13 cellular contexts compared by ENCODE assay signal in genomic region chr3:157360044-157360443, GRCh38.
DNase-seq lines count a peak whose midpoint lies in the region; ATAC-seq and TF ChIP-seq lines count a peak whose summit lies in the region.
"Had no signal": no experiment of that assay in that cellular context is flagged by ENCODE, and none has a peak within 500 bp of the region (broad histone marks: within the 10 kb centered on the region; RNA-seq: fewer than 3 reads in every experiment).

No MANE protein-coding gene starts in this region.

- intact Hi-C loops in activated T-helper 1 cell treated with anti-CD3 and anti-CD28 coated beads, Interleukin-12 subunit alpha, Interleukin-12 subunit beta, Interleukin-2, Interleukin-4 antibody, amounts not matched to agents 30 ng/mL and 10 ng/mL and 1 ng/mL, durations not matched to agents 14 hours and 24 hours and 36 hours (cut with micrococcal nuclease) = no loop called here

- H3K27ac ChIP-seq in AG04450 (ENCODE audit: low read depth, low read length) (no peak overlapping the region), brain microvascular endothelial cell (peak overlapping the region; percentile 54)

- no peak overlapping the region for H3K27ac Mint-ChIP-seq in activated T-helper 1 cell treated with anti-CD3 and anti-CD28 coated beads, Interleukin-12 subunit alpha, Interleukin-12 subunit beta, Interleukin-2, Interleukin-4 antibody, amounts not matched to agents 30 ng/mL and 10 ng/mL and 1 ng/mL, durations not matched to agents 14 hours and 24 hours and 36 hours
- H3K27ac Mint-ChIP-seq: activated CD4-positive, alpha-beta T cell treated with anti-CD3 and anti-CD28 coated beads, Interleukin-2, amount 10 ng/mL, durations not matched to agents 24 days and 14 days; activated naive CD4-positive, alpha-beta T cell treated with anti-CD3 and anti-CD28 coated beads, Interleukin-2, amount 50 U/mL, for 24 hours; stimulated activated naive CD8-positive, alpha-beta T cell treated with anti-CD3 and anti-CD28 coated beads, Interleukin-15, Interleukin-2, amounts not matched to agents 100 ng/mL and 50 ng/mL, for 24 hours had no signal

- no peak overlapping the region for H3K4me3 Mint-ChIP-seq in activated T-helper 1 cell treated with anti-CD3 and anti-CD28 coated beads, Interleukin-12 subunit alpha, Interleukin-12 subunit beta, Interleukin-2, Interleukin-4 antibody, amounts not matched to agents 30 ng/mL and 10 ng/mL and 1 ng/mL, durations not matched to agents 14 hours and 24 hours and 36 hours
- H3K4me3 Mint-ChIP-seq: activated CD4-positive, alpha-beta T cell treated with anti-CD3 and anti-CD28 coated beads, Interleukin-2, amount 10 ng/mL, durations not matched to agents 24 days and 14 days; activated naive CD4-positive, alpha-beta T cell treated with anti-CD3 and anti-CD28 coated beads, Interleukin-2, amount 50 U/mL, for 24 hours; neural crest cell; stimulated activated naive CD8-positive, alpha-beta T cell treated with anti-CD3 and anti-CD28 coated beads, Interleukin-15, Interleukin-2, amounts not matched to agents 100 ng/mL and 50 ng/mL, for 24 hours had no signal

- no peak for TF ChIP-seq CTCF in AG04450 (IDR thresholded peaks at IDR 0.05; ENCODE audit: low read depth, low read length)
- no peak for TF ChIP-seq CTCF in brain microvascular endothelial cell (IDR thresholded peaks at IDR 0.05; ENCODE audit: low read depth, low read length, missing control alignments)

- CTCF ChIA-PET in AG04450 (lab: Charles Lee) = no interaction called here

- no peaks in the 10 kb centered on the region for H3K36me3 ChIP-seq in brain microvascular endothelial cell (replicated peaks)

- no peaks in the 10 kb centered on the region for H3K27me3 ChIP-seq in AG04450 (ENCODE audit: control insufficient read depth, insufficient read depth, low read length)
- H3K27me3 ChIP-seq in brain microvascular endothelial cell (replicated peaks) = no peaks in the 10 kb centered on the region

- H3K4me3 ChIP-seq in AG04450 (ENCODE audit: low read depth, low read length) (no peak overlapping the region), brain microvascular endothelial cell (ENCODE audit: low read depth, low read length) (no peak overlapping the region)

- H3K9me3 ChIP-seq in AG04450 (ENCODE audit: control insufficient read depth, insufficient read depth, low read length) = no peaks in the 10 kb centered on the region

- no peaks in the 10 kb centered on the region for H3K9me3 Mint-ChIP-seq in activated T-helper 1 cell treated with anti-CD3 and anti-CD28 coated beads, Interleukin-12 subunit alpha, Interleukin-12 subunit beta, Interleukin-2, Interleukin-4 antibody, amounts not matched to agents 30 ng/mL and 10 ng/mL and 1 ng/mL, durations not matched to agents 14 hours and 24 hours and 36 hours
- H3K9me3 Mint-ChIP-seq: activated CD4-positive, alpha-beta T cell treated with anti-CD3 and anti-CD28 coated beads, Interleukin-2, amount 10 ng/mL, durations not matched to agents 24 days and 14 days; activated naive CD4-positive, alpha-beta T cell treated with anti-CD3 and anti-CD28 coated beads, Interleukin-2, amount 50 U/mL, for 24 hours; neural crest cell; stimulated activated naive CD8-positive, alpha-beta T cell treated with anti-CD3 and anti-CD28 coated beads, Interleukin-15, Interleukin-2, amounts not matched to agents 100 ng/mL and 50 ng/mL, for 24 hours had no signal

- H3K27me3 Mint-ChIP-seq in activated T-helper 1 cell treated with anti-CD3 and anti-CD28 coated beads, Interleukin-12 subunit alpha, Interleukin-12 subunit beta, Interleukin-2, Interleukin-4 antibody, amounts not matched to agents 30 ng/mL and 10 ng/mL and 1 ng/mL, durations not matched to agents 14 hours and 24 hours and 36 hours (ENCODE audit: insufficient read depth) = no peaks in the 10 kb centered on the region
- H3K27me3 Mint-ChIP-seq: activated naive CD4-positive, alpha-beta T cell treated with anti-CD3 and anti-CD28 coated beads, Interleukin-2, amount 50 U/mL, for 24 hours had no signal

- ATAC-seq in HG03342 (IDR thresholded peaks at IDR 0.05; ENCODE audit: unreplicated experiment) = no peak

- DNase-seq in AG04450 (ENCODE audit: low read depth, low spot score) (peak; percentile 55), HT1080 (ENCODE audit: low read depth) (peak; percentile 97), brain microvascular endothelial cell (peak; percentile 90), kidney glomerular epithelial cell (lab: John Stamatoyannopoulos, UW) (peak; percentile 93), NCI-H446 (lab: John Stamatoyannopoulos, UW) (no peak), midbrain (lab: John Stamatoyannopoulos, UW) (no peak)
- no peak for DNase-seq in activated T-helper 1 cell treated with anti-CD3 and anti-CD28 coated beads, Interleukin-12 subunit alpha, Interleukin-12 subunit beta, Interleukin-2, Interleukin-4 antibody, amounts not matched to agents 30 ng/mL and 10 ng/mL and 1 ng/mL, durations not matched to agents 14 hours and 24 hours and 36 hours (ENCODE audit: low spot score)
- DNase-seq: activated CD4-positive, alpha-beta T cell treated with anti-CD3 and anti-CD28 coated beads, Interleukin-2, amount 10 ng/mL, durations not matched to agents 24 days and 14 days; NCI-H524 had no signal

- no peaks in the 10 kb centered on the region for H3K4me1 Mint-ChIP-seq in activated T-helper 1 cell treated with anti-CD3 and anti-CD28 coated beads, Interleukin-12 subunit alpha, Interleukin-12 subunit beta, Interleukin-2, Interleukin-4 antibody, amounts not matched to agents 30 ng/mL and 10 ng/mL and 1 ng/mL, durations not matched to agents 14 hours and 24 hours and 36 hours (ENCODE audit: low read depth)
- H3K4me1 Mint-ChIP-seq: activated CD4-positive, alpha-beta T cell treated with anti-CD3 and anti-CD28 coated beads, Interleukin-2, amount 10 ng/mL, durations not matched to agents 24 days and 14 days; activated naive CD4-positive, alpha-beta T cell treated with anti-CD3 and anti-CD28 coated beads, Interleukin-2, amount 50 U/mL, for 24 hours had no signal

- POLR2A ChIA-PET in AG04450 (lab: Yijun Ruan, JAX) = interaction anchor here (0.9 kb wide), 1 partner anchor 13 kb away, joined by 3 read pairs; no protein-coding TSS in a partner anchor

- no peaks in the 10 kb centered on the region for H3K36me3 Mint-ChIP-seq in activated T-helper 1 cell treated with anti-CD3 and anti-CD28 coated beads, Interleukin-12 subunit alpha, Interleukin-12 subunit beta, Interleukin-2, Interleukin-4 antibody, amounts not matched to agents 30 ng/mL and 10 ng/mL and 1 ng/mL, durations not matched to agents 14 hours and 24 hours and 36 hours (ENCODE audit: low read depth)

- in situ Hi-C loops in brain microvascular endothelial cell (cut with HindIII; ENCODE audit: low pct_ligation_motif_present, low sequenced_read_pairs) = no loop called here

Comparison
In these comparisons a context has a peak if more than half of its experiments do, and no peak if none do; other contexts are left out.
1. DNase-seq: peak in AG04450 (single experiment), HT1080 (single experiment), brain microvascular endothelial cell (single experiment) and kidney glomerular epithelial cell (single experiment); none in NCI-H446 (0 of 2), midbrain (single experiment) and activated T-helper 1 cell treated with anti-CD3 and anti-CD28 coated beads, Interleukin-12 subunit alpha, Interleukin-12 subunit beta, Interleukin-2, Interleukin-4 antibody, amounts not matched to agents 30 ng/mL and 10 ng/mL and 1 ng/mL, durations not matched to agents 14 hours and 24 hours and 36 hours (single experiment).